12 cellular contexts compared by ENCODE assay signal in the genomic region with DNA sequence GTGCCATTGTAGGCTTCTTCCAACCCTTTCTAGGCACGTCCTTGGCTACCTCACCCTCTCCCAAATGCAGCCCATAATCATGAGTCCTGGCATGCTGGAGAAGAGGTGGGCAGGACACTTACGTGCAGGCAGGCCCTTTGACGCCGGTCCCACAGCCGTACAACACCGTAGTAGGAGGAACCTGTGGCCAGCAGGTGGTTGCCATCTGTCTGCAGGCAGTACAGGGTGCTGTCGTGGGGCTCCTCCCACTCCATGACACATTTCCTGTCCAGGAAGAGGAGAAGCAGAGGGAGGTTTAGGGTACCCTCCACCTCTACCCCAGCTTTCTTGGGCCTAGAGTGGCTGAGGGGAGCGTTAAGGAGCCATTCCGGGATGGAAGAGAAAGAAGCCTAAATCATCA. TPM values are rescaled to one million over a fixed set of nuclear protein-coding genes. Genes with fewer than 3 reads are reported as not detected.
DNase-seq lines count a peak whose midpoint lies in the region; ATAC-seq and TF ChIP-seq lines count a peak whose summit lies in the region.
"Had no signal": no experiment of that assay in that cellular context is flagged by ENCODE, and none has a peak within 500 bp of the region (broad histone marks: within the 10 kb centered on the region; RNA-seq: fewer than 3 reads in every experiment).

No MANE protein-coding gene starts in this region.

- H3K4me1 ChIP-seq in IMR-90 (ENCODE audit: control insufficient read depth, insufficient read depth, low read length) (peaks cover 9% of the 10 kb centered on the region), prostate gland (replicated peaks) (no peaks in the 10 kb centered on the region)

- no peak overlapping the region for H3K14ac ChIP-seq in IMR-90 (replicated peaks; ENCODE audit: low read depth, low read length)

- H2BK15ac ChIP-seq in IMR-90 (ENCODE audit: low read depth, low read length) = no peak overlapping the region

- in situ Hi-C loops in IMR-90 (cut with MboI; ENCODE audit: low sequenced_read_pairs) = no loop called here

- H3K27ac Mint-ChIP-seq in activated naive CD8-positive, alpha-beta T cell = peak overlapping the region; percentile 58
- peak overlapping the region in 9 of 10 donors; percentile 31 to 89 (median 65) for H3K27ac Mint-ChIP-seq in naive thymus-derived CD8-positive, alpha-beta T cell
- H3K27ac Mint-ChIP-seq: type B pancreatic cell had no signal

- no peak overlapping the region for H4K8ac ChIP-seq in IMR-90 (ENCODE audit: low read depth in 2 of 2, low read length in 2 of 2)

- no peak overlapping the region for H2AK5ac ChIP-seq in IMR-90 (ENCODE audit: low read depth, low read length)

- ATAC-seq in IMR-90 (ENCODE audit: low read depth) = peak; percentile 45; the same call in 1 of the 2 replicates
- no peak for ATAC-seq in naive thymus-derived CD8-positive, alpha-beta T cell
- ATAC-seq in HG02763 (IDR thresholded peaks at IDR 0.05; ENCODE audit: unreplicated experiment) = no peak

- H4K91ac ChIP-seq in IMR-90 (ENCODE audit: insufficient read depth, low read depth, low read length) = no peak overlapping the region

- H2BK5ac ChIP-seq in IMR-90 (ENCODE audit: low read depth, low read length, poor library complexity, severe bottlenecking) = no peak overlapping the region

- TF ChIP-seq POLR2A in IMR-90 (IDR thresholded peaks at IDR 0.05; ENCODE audit: low read depth, low read length) (no peak), prostate gland (IDR thresholded peaks at IDR 0.05) (no peak)

- CTCF ChIA-PET in IMR-90 (lab: Yijun Ruan, JAX) = no interaction called here

- no peak overlapping the region for H3K4me3 Mint-ChIP-seq in activated naive CD8-positive, alpha-beta T cell
- H3K4me3 Mint-ChIP-seq in naive thymus-derived CD8-positive, alpha-beta T cell = no peak overlapping the region
- H3K4me3 Mint-ChIP-seq: H9, type B pancreatic cell had no signal

- H3K36me3 ChIP-seq in IMR-90 (ENCODE audit: control insufficient read depth, insufficient read depth, low read length) (peaks cover 27% of the 10 kb centered on the region), prostate gland (peaks cover 0 to 11% of the 10 kb centered on the region in 2 donors)

- H3K9me3 Mint-ChIP-seq in activated naive CD8-positive, alpha-beta T cell (ENCODE audit: low read depth) = no peaks in the 10 kb centered on the region
- H3K9me3 Mint-ChIP-seq in naive thymus-derived CD8-positive, alpha-beta T cell = no peaks in the 10 kb centered on the region
- H3K9me3 Mint-ChIP-seq: H9, type B pancreatic cell had no signal

- POLR2A ChIA-PET in IMR-90 (lab: Charles Lee; ENCODE audit: unreplicated experiment) = no interaction called here
- POLR2A ChIA-PET in naive thymus-derived CD8-positive, alpha-beta T cell (lab: Charles Lee) = no interaction called here

- BruUV-seq in IMR-90 (replicated peaks; lab: Mats Ljungman, UMichigan) = no TSS peak

- no peaks in the 10 kb centered on the region; a peak in 1 of 4 replicates for H3K79me1 ChIP-seq in IMR-90 (ENCODE audit: low read depth in 1 of 2, low read length in 2 of 2)

- no peaks in the 10 kb centered on the region for H3K27me3 Mint-ChIP-seq in activated naive CD8-positive, alpha-beta T cell
- H3K27me3 Mint-ChIP-seq in naive thymus-derived CD8-positive, alpha-beta T cell = no peaks in the 10 kb centered on the region
- H3K27me3 Mint-ChIP-seq: type B pancreatic cell had no signal

- H3K23ac ChIP-seq in IMR-90 (ENCODE audit: low read depth, low read length) = no peak overlapping the region

- no peak overlapping the region for H3K4me2 ChIP-seq in IMR-90 (ENCODE audit: low read depth, low read length)

- no peak for TF ChIP-seq CTCF in IMR-90 (conservative IDR thresholded peaks at IDR 0.05; ENCODE audit: low read depth, low read length)
- no peak for TF ChIP-seq CTCF in prostate gland (IDR thresholded peaks at IDR 0.05)

- no peaks in the 10 kb centered on the region for H3K36me3 Mint-ChIP-seq in activated naive CD8-positive, alpha-beta T cell
- H3K36me3 Mint-ChIP-seq in naive thymus-derived CD8-positive, alpha-beta T cell = peaks cover 0 to 50% (median 2%) of the 10 kb centered on the region in 3 donors
- H3K36me3 Mint-ChIP-seq: type B pancreatic cell had no signal

- H3K9me1 ChIP-seq in IMR-90 (ENCODE audit: insufficient read depth, low read length) = peaks cover 16% of the 10 kb centered on the region

- H3K27ac ChIP-seq in IMR-90 (ENCODE audit: insufficient read depth, low read length) (no peak overlapping the region), prostate gland (no peak overlapping the region)

- H2BK120ac ChIP-seq in IMR-90 (ENCODE audit: low read depth, low read length) = no peak overlapping the region

- H4K5ac ChIP-seq in IMR-90 (ENCODE audit: low read depth, low read length) = no peak overlapping the region

- no peak overlapping the region for H3K4me3 ChIP-seq in IMR-90 (ENCODE audit: insufficient read depth, low read depth, low read length)
- H3K4me3 ChIP-seq in prostate gland = no peak overlapping the region

- no peak overlapping the region for H3K4ac ChIP-seq in IMR-90 (ENCODE audit: low read depth, low read length)

- peak overlapping the region; percentile 25 for H2AK9ac ChIP-seq in IMR-90 (replicated peaks; ENCODE audit: low read depth, low read length, poor library complexity)

- DNase-seq in NCI-H82 (lab: John Stamatoyannopoulos, UW) (peak; percentile 20), NCI-H82 treated with DMSO at 0.1 percent for 48 hours (lab: John Stamatoyannopoulos, UW; ENCODE audit: unreplicated experiment) (no peak), IMR-90 (peak; percentile 47), dedifferentiated amniotic fluid mesenchymal stem cell (ENCODE audit: extremely low spot score) (no peak), prostate gland (ENCODE audit: low spot score) (no peak)
- no peak for DNase-seq in naive thymus-derived CD8-positive, alpha-beta T cell
- DNase-seq: activated CD8-positive, alpha-beta memory T cell treated with anti-CD3 and anti-CD28 coated beads, Interleukin-2, amount 50 U/mL, for 48 hours; H9; NCI-H510A treated with DMSO at 0.1 percent for 48 hours had no signal

- no peaks in the 10 kb centered on the region for H3K9me3 ChIP-seq in IMR-90 (ENCODE audit: control insufficient read depth, insufficient read depth, low read length)
- no peaks in the 10 kb centered on the region for H3K9me3 ChIP-seq in prostate gland

- intact Hi-C loops in IMR-90 (cut with micrococcal nuclease) (no loop called here), prostate gland (cut with DNase I) (no loop called here)

- no peak for TF ChIP-seq RAD21 in IMR-90 (IDR thresholded peaks at IDR 0.05; ENCODE audit: low read length)

- H3K27me3 ChIP-seq in IMR-90 (ENCODE audit: control insufficient read depth, insufficient read depth, low read length) = no peaks in the 10 kb centered on the region
- H3K27me3 ChIP-seq in prostate gland (replicated peaks; ENCODE audit: insufficient read depth) = no peaks in the 10 kb centered on the region

- H3K4me1 Mint-ChIP-seq in activated naive CD8-positive, alpha-beta T cell (ENCODE audit: low read depth) = peaks cover 3% of the 10 kb centered on the region
- H3K4me1 Mint-ChIP-seq in naive thymus-derived CD8-positive, alpha-beta T cell = peaks cover 0 to 4% (median 1%) of the 10 kb centered on the region in 4 donors

- WGBS in IMR-90 (ENCODE audit: extremely low coverage in 2 of 2, insufficient read length in 1 of 2), 2 experiments = no CpG with 5 or more reads among the region's 9 CpGs
- 67% methylated on average over 9 of the region's 9 CpGs for WGBS in prostate gland

- no peak overlapping the region for H3K56ac ChIP-seq in IMR-90 (ENCODE audit: extremely low read depth, insufficient read depth, low read length)

- H2BK20ac ChIP-seq in IMR-90 (ENCODE audit: low read depth, low read length) = no peak overlapping the region

- H3K18ac ChIP-seq in IMR-90 (ENCODE audit: low read depth, low read length) = no peak overlapping the region

- H2AFZ ChIP-seq in IMR-90 (replicated peaks; ENCODE audit: low read length, poor library complexity) = peak overlapping the region; percentile 4

- no peak overlapping the region for H3K9ac ChIP-seq in IMR-90 (ENCODE audit: low read depth, low read length)

- dilution Hi-C loops in IMR-90 (cut with HindIII; ENCODE audit: low sequenced_read_pairs, unreplicated experiment) = no loop called here

- no peaks in the 10 kb centered on the region for H4K20me1 ChIP-seq in IMR-90 (ENCODE audit: insufficient read depth, low read length)

TF ChIP-seq in IMR-90, 13 proteins besides CTCF, POLR2A, EP300 and RAD21 (continues in another document):
- TF ChIP-seq BHLHE40 (IDR thresholded peaks at IDR 0.05; ENCODE audit: low read depth, low read length) (no peak), SMC3 (IDR thresholded peaks at IDR 0.05; ENCODE audit: low read depth, low read length) (no peak), MAZ (IDR thresholded peaks at IDR 0.05; ENCODE audit: borderline replicate concordance, low read depth, low read length) (no peak), MAFK (IDR thresholded peaks at IDR 0.05; ENCODE audit: low read depth, low read length) (no peak)
- TF ChIP-seq, protein P1, sequence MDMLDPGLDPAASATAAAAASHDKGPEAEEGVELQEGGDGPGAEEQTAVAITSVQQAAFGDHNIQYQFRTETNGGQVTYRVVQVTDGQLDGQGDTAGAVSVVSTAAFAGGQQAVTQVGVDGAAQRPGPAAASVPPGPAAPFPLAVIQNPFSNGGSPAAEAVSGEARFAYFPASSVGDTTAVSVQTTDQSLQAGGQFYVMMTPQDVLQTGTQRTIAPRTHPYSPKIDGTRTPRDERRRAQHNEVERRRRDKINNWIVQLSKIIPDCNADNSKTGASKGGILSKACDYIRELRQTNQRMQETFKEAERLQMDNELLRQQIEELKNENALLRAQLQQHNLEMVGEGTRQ (IDR thresholded peaks at IDR 0.05; ENCODE audit: low read depth, low read length) = no peak

RNA-seq across cellular contexts. Expression of a gene that starts 23.4 kb away (rescaled TPM):
- total RNA-seq in IMR-90 (2012; rRNA removed) = 59.1 and 113 TPM in 2 replicates
- 66.1 and 73.7 TPM in 2 replicates for polyA plus RNA-seq in IMR-90 (2012; rRNA removed)
- 44.0 and 79.1 TPM in 2 replicates for polyA plus RNA-seq in IMR-90 (2012; cell fraction: cytosol; rRNA removed)
- 13.5 and 48.7 TPM in 2 replicates for polyA plus RNA-seq in IMR-90 (2012; cell fraction: nucleus; rRNA removed; ENCODE audit: low replicate concordance)
- total RNA-seq in naive thymus-derived CD8-positive, alpha-beta T cell = 1 to 10 TPM in 1 of 2 experiments, under 1 TPM in 1; 0.75 to 1.4 TPM
- 1 to 10 TPM; 1.3 to 3.0 (median 2.4) TPM for polyA plus RNA-seq in naive thymus-derived CD8-positive, alpha-beta T cell
- total RNA-seq in prostate gland = 10 to 100 TPM; 23.9 to 66.1 TPM

RNA-seq across cellular contexts. Expression of a gene that starts 23.4 kb away (rescaled TPM):
- total RNA-seq in IMR-90 (2012; rRNA removed) (6.1 and 6.3 TPM in 2 replicates), prostate gland (10 to 100 TPM; 23.2 to 44.7 TPM)
- polyA plus RNA-seq in IMR-90 (2012; rRNA removed) = 23.7 TPM in 2 replicates
- polyA plus RNA-seq in IMR-90 (2012; cell fraction: cytosol; rRNA removed) = 15.7 and 21.1 TPM in 2 replicates
- 57.9 and 115 TPM in 2 replicates for polyA plus RNA-seq in IMR-90 (2012; cell fraction: nucleus; rRNA removed; ENCODE audit: low replicate concordance)
- total RNA-seq in naive thymus-derived CD8-positive, alpha-beta T cell = 10 to 100 TPM; 44.0 to 48.9 TPM
- polyA plus RNA-seq in naive thymus-derived CD8-positive, alpha-beta T cell = 10 to 100 TPM; 10.6 to 16.7 (median 12.5) TPM

Comparison
In these comparisons a context has a peak if more than half of its experiments do, and no peak if none do; other contexts are left out.
1. DNase-seq: peak in NCI-H82 (single experiment) and IMR-90 (single experiment); none in NCI-H82 treated with DMSO at 0.1 percent for 48 hours (single experiment), naive thymus-derived CD8-positive, alpha-beta T cell (0 of 10), dedifferentiated amniotic fluid mesenchymal stem cell (single experiment) and prostate gland (single experiment).
2. RNA of a gene that starts 23.4 kb away (total RNA-seq): 23.9 to 66.1 TPM in prostate gland and 59.1 to 113 TPM in IMR-90; 0.75 to 1.4 TPM in naive thymus-derived CD8-positive, alpha-beta T cell; every median in the first group is over 10 times any median in the second.